Comparison of ENCODE assay signal across 15 cellular contexts in the genomic region with DNA sequence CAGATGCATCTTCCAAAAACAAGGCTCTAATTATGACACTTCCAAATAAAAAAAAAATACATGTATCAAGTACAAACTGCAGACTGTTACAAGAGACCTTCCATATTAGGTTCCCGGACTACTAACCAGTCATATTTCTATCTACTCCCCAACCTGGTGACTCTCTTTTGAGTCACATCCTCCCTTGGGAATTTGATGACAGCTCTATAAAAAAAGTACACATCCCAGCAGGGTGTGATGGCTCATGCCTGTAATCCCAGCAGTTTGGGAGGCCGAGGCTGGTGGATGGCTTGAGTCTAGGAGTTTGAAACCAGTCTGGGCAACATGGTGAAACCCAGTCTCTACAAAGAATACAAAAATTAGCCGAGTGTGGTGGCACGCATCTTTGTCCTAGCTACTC. TPM values are rescaled to one million over a fixed set of nuclear protein-coding genes. Genes with fewer than 3 reads are reported as not detected.
DNase-seq lines count a peak whose midpoint lies in the region; ATAC-seq, FAIRE-seq and TF ChIP-seq lines count a peak whose summit lies in the region.
"Had no signal": no experiment of that assay in that cellular context is flagged by ENCODE, and none has a peak within 500 bp of the region (broad histone marks: within the 10 kb centered on the region; RNA-seq: fewer than 3 reads in every experiment).

No MANE protein-coding gene starts in this region.

- H3K4me2 ChIP-seq in HCT116 (ENCODE audit: low read length), result peak overlapping the region; percentile 54
- H3K4me2 ChIP-seq in SK-N-SH, result peak overlapping the region; percentile 1; the same call in 1 of the 2 replicates
- H3K4me2 ChIP-seq: GM23338, hepatocyte had no signal

- TF ChIP-seq EP300 in SK-N-SH (IDR thresholded peaks at IDR 0.05; ENCODE audit: borderline replicate concordance in 1 of 2, low read depth in 1 of 2, low read length in 1 of 2), result no peak; a peak in 1 of 4 replicates

- POLR2A ChIA-PET in HCT116 (lab: Charles Lee), result no interaction called here
- POLR2A ChIA-PET in SK-N-SH (lab: Yijun Ruan, JAX), result no interaction called here

- H2AFZ ChIP-seq in HCT116 (ENCODE audit: low read depth, low read length, poor library complexity, severe bottlenecking), result no peak overlapping the region
- no peak overlapping the region for H2AFZ ChIP-seq in SK-N-SH (ENCODE audit: low read depth)
- H2AFZ ChIP-seq: GM23338, hepatocyte had no signal

- H4K20me1 ChIP-seq in HCT116 (ENCODE audit: insufficient read depth) (no peaks in the 10 kb centered on the region), SK-N-SH (ENCODE audit: insufficient read depth) (no peaks in the 10 kb centered on the region)

- DNase-seq in HCT116 (ENCODE audit: low read depth, low spot score) (peak; percentile 56), SK-N-SH (no peak), fibroblast of mammary gland (ENCODE audit: low read depth) (peak; percentile 92), stromal cell of bone marrow (ENCODE audit: low read depth) (peak; percentile 58), NCI-H2171 treated with DMSO at 0.1 percent for 48 hours (lab: John Stamatoyannopoulos, UW) (no peak), D721Med (ENCODE audit: insufficient read length, low spot score) (no peak), cerebellum (ENCODE audit: low spot score) (no peak)
- DNase-seq: mesendoderm, NCI-H2029 treated with DMSO at 0.1 percent for 48 hours, OCI-M1 had no signal

- H3K4me3 ChIP-seq in HCT116 (replicated peaks in 1 of 2; ENCODE audit: low read depth in 1 of 2, low read length in 2 of 2) (no peak overlapping the region), SK-N-SH (ENCODE audit: low read depth in 2 of 2, low read length in 1 of 2) (no peak overlapping the region), fibroblast of mammary gland (ENCODE audit: control insufficient read depth, low read depth, low read length) (no peak overlapping the region)
- H3K4me3 ChIP-seq: GM23338, hepatocyte had no signal

- H3K9me2 ChIP-seq in HCT116 (ENCODE audit: insufficient read depth) (no peaks in the 10 kb centered on the region), SK-N-SH (no peaks in the 10 kb centered on the region)

- H3K79me2 ChIP-seq in HCT116 (ENCODE audit: insufficient read depth, low read length) (no peaks in the 10 kb centered on the region), SK-N-SH (ENCODE audit: insufficient read depth) (no peaks in the 10 kb centered on the region)
- H3K79me2 ChIP-seq: hepatocyte had no signal

- intact Hi-C loops in HCT116 (cut with micrococcal nuclease), result no loop called here

- ATAC-seq in HCT116, result peak; percentile 87
- ATAC-seq: GM23338 had no signal

- RAD21 ChIA-PET in HCT116 (lab: Charles Lee; ENCODE audit: low non-redundant PET in 1 of 2, low total read pairs in 2 of 2, uncharacterized antibody in 2 of 2, unreplicated experiment in 2 of 2), result no interaction called here

- H3K9me3 ChIP-seq in HCT116 (ENCODE audit: control insufficient read depth in 1 of 2, insufficient read depth in 1 of 2, low read depth in 1 of 2, low read length in 2 of 2) (no peaks in the 10 kb centered on the region), SK-N-SH (no peaks in the 10 kb centered on the region)

- TF ChIP-seq RAD21 in HCT116 (IDR thresholded peaks at IDR 0.05; ENCODE audit: low read depth) (no peak), SK-N-SH (IDR thresholded peaks at IDR 0.05; ENCODE audit: low read length) (no peak)

- H3K36me3 ChIP-seq in HCT116 (ENCODE audit: control insufficient read depth in 1 of 2, insufficient read depth in 2 of 2, low read length in 2 of 2) (no peaks in the 10 kb centered on the region), SK-N-SH (replicated peaks in 1 of 2; ENCODE audit: control insufficient read depth in 1 of 2, insufficient read depth in 2 of 2, low read length in 1 of 2) (peaks cover 5 to 7% of the 10 kb centered on the region in 2 experiments)

- TF ChIP-seq CTCF in HCT116 (IDR thresholded peaks at IDR 0.05 in 2 of 3, conservative IDR thresholded peaks at IDR 0.05 in 1 of 3; ENCODE audit: borderline replicate concordance in 1 of 3, insufficient read depth in 1 of 3, low read depth in 2 of 3, low read length in 2 of 3), result no peak
- TF ChIP-seq CTCF in SK-N-SH (IDR thresholded peaks at IDR 0.05), result no peak
- no peak for TF ChIP-seq CTCF in fibroblast of mammary gland (conservative IDR thresholded peaks at IDR 0.05; ENCODE audit: control insufficient read depth, insufficient read depth, low read depth, low read length)
- no peak for TF ChIP-seq CTCF in D721Med (IDR thresholded peaks at IDR 0.05; ENCODE audit: insufficient read depth, missing control alignments)

- H3K27me3 ChIP-seq in HCT116 (ENCODE audit: insufficient read depth, low read length) (no peaks in the 10 kb centered on the region), SK-N-SH (ENCODE audit: insufficient read depth) (no peaks in the 10 kb centered on the region)
- H3K27me3 ChIP-seq: hepatocyte had no signal

- no TSS peak for BruUV-seq in HCT116 (replicated peaks; lab: Mats Ljungman, UMichigan)

- FAIRE-seq in D721Med (lab: Jason Lieb, UNC), result no peak

- H3K4me1 ChIP-seq in HCT116 (ENCODE audit: control insufficient read depth in 1 of 2, insufficient read depth in 2 of 2, low read length in 2 of 2), result peaks cover 0 to 21% of the 10 kb centered on the region in 2 experiments; a peak in 2 of 4 replicates
- peaks cover 0 to 13% of the 10 kb centered on the region in 2 experiments; a peak in 1 of 4 replicates for H3K4me1 ChIP-seq in SK-N-SH (ENCODE audit: control insufficient read depth in 1 of 2, insufficient read depth in 2 of 2, low read depth in 1 of 2, low read length in 1 of 2)

- no peaks in the 10 kb centered on the region for H3F3A ChIP-seq in SK-N-SH (replicated peaks; ENCODE audit: insufficient read depth)

- H3K27ac ChIP-seq in HCT116 (ENCODE audit: low read depth, low read length) (no peak overlapping the region), SK-N-SH (ENCODE audit: low read depth in 2 of 2, low read length in 1 of 2) (peak overlapping the region in 1 of 2 experiments; percentile 49; a peak in 2 of 4 replicates)
- H3K27ac ChIP-seq: hepatocyte had no signal

- TF ChIP-seq POLR2A in HCT116 (IDR thresholded peaks at IDR 0.05; ENCODE audit: borderline replicate concordance, extremely low read depth, insufficient read depth, insufficient read length), result no peak

- CTCF ChIA-PET in HCT116 (lab: Charles Lee) (no interaction called here), SK-N-SH (lab: Yijun Ruan, JAX) (no interaction called here)

- H3K9ac ChIP-seq in HCT116 (ENCODE audit: low read length) (no peak overlapping the region), SK-N-SH (no peak overlapping the region)

- WGBS in SK-N-SH (ENCODE audit: low lambda C conversion rate), result 38% methylated on average over 4 of the region's 4 CpGs

TF ChIP-seq in HCT116, 20 proteins besides CTCF, POLR2A, EP300 and RAD21 (continues in another document):
- TF ChIP-seq, protein P1, sequence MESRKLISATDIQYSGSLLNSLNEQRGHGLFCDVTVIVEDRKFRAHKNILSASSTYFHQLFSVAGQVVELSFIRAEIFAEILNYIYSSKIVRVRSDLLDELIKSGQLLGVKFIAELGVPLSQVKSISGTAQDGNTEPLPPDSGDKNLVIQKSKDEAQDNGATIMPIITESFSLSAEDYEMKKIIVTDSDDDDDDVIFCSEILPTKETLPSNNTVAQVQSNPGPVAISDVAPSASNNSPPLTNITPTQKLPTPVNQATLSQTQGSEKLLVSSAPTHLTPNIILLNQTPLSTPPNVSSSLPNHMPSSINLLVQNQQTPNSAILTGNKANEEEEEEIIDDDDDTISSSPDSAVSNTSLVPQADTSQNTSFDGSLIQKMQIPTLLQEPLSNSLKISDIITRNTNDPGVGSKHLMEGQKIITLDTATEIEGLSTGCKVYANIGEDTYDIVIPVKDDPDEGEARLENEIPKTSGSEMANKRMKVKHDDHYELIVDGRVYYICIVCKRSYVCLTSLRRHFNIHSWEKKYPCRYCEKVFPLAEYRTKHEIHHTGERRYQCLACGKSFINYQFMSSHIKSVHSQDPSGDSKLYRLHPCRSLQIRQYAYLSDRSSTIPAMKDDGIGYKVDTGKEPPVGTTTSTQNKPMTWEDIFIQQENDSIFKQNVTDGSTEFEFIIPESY (IDR thresholded peaks at IDR 0.05; ENCODE audit: extremely low read depth, insufficient replicate concordance, low read length), result no peak
- TF ChIP-seq ZFX (IDR thresholded peaks at IDR 0.05), result no peak
- TF ChIP-seq EZH2 (IDR thresholded peaks at IDR 0.05), result no peak
- TF ChIP-seq EGR1 (IDR thresholded peaks at IDR 0.05; ENCODE audit: low read depth), result no peak
- TF ChIP-seq EZH2phosphoT487 (IDR thresholded peaks at IDR 0.05; ENCODE audit: borderline replicate concordance), result no peak

TF ChIP-seq in SK-N-SH, 30 proteins besides CTCF, POLR2A, EP300 and RAD21 (continues in another document):
- TF ChIP-seq GABPA (IDR thresholded peaks at IDR 0.05; ENCODE audit: low read depth) (no peak), NFIC (IDR thresholded peaks at IDR 0.05; ENCODE audit: borderline replicate concordance) (no peak), TEAD4 (IDR thresholded peaks at IDR 0.05; ENCODE audit: borderline replicate concordance, insufficient read depth) (no peak)
- TF ChIP-seq, protein P2, sequence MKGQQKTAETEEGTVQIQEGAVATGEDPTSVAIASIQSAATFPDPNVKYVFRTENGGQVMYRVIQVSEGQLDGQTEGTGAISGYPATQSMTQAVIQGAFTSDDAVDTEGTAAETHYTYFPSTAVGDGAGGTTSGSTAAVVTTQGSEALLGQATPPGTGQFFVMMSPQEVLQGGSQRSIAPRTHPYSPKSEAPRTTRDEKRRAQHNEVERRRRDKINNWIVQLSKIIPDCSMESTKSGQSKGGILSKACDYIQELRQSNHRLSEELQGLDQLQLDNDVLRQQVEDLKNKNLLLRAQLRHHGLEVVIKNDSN (IDR thresholded peaks at IDR 0.05; ENCODE audit: borderline replicate concordance, low read depth), result no peak
- TF ChIP-seq, protein P3, sequence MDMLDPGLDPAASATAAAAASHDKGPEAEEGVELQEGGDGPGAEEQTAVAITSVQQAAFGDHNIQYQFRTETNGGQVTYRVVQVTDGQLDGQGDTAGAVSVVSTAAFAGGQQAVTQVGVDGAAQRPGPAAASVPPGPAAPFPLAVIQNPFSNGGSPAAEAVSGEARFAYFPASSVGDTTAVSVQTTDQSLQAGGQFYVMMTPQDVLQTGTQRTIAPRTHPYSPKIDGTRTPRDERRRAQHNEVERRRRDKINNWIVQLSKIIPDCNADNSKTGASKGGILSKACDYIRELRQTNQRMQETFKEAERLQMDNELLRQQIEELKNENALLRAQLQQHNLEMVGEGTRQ (IDR thresholded peaks at IDR 0.05; ENCODE audit: borderline replicate concordance, low read depth, low read length), result no peak

RNA-seq across cellular contexts. Expression of a gene that starts 14.9 kb away (rescaled TPM):
- total RNA-seq in HCT116 (2021; ENCODE audit: unreplicated experiment) (10.4 TPM), cerebellum (17.7 TPM)
- 4.1 and 5.4 TPM in 2 replicates for polyA plus RNA-seq in HCT116 (2012)
- 1.2 and 3.0 TPM in 2 replicates for polyA plus RNA-seq in SK-N-SH (2012; rRNA removed)
- polyA plus RNA-seq in SK-N-SH (2012; cell fraction: cytosol; rRNA removed), result 2.0 and 2.5 TPM in 2 replicates
- 2.1 and 4.5 TPM in 2 replicates for polyA plus RNA-seq in SK-N-SH (2012; cell fraction: nucleus; rRNA removed)

RNA-seq across cellular contexts. Expression of a gene that starts 40.0 kb away (rescaled TPM):
- not detected for total RNA-seq in HCT116 (2021; ENCODE audit: unreplicated experiment)
- polyA plus RNA-seq in HCT116 (2012), result 0.08 TPM in 1 of 2 replicates, not detected in the other
- not detected in 2 replicates for polyA plus RNA-seq in SK-N-SH (2012; rRNA removed)
- not detected in 2 replicates for polyA plus RNA-seq in SK-N-SH (2012; cell fraction: cytosol; rRNA removed)
- not detected in 2 replicates for polyA plus RNA-seq in SK-N-SH (2012; cell fraction: nucleus; rRNA removed)
- total RNA-seq in cerebellum, result not detected
- total RNA-seq: activated CD8-positive, alpha-beta memory T cell treated with anti-CD3 and anti-CD28 coated beads for 36 hours; GM23338; progenitor cell of endocrine pancreas had no signal
- polyA plus RNA-seq: GM23338, IgD-negative memory B cell had no signal

Comparison
In these comparisons a context has a peak if more than half of its experiments do, and no peak if none do; other contexts are left out.
1. DNase-seq: peak in HCT116 (single experiment), fibroblast of mammary gland (single experiment) and stromal cell of bone marrow (single experiment); none in SK-N-SH (single experiment), NCI-H2171 treated with DMSO at 0.1 percent for 48 hours (single experiment), D721Med (single experiment) and cerebellum (single experiment).